In genomic region chr6:2229039-2229438, GRCh38 we compare ENCODE assay signal across 1 cellular context.
TF ChIP-seq lines count a peak whose summit lies in the region.

No MANE protein-coding gene starts in this region.

TF ChIP-seq in HepG2, 621 proteins besides CTCF, POLR2A, EP300 and RAD21 (continued from another document):
- TF ChIP-seq ARID5B (CRISPR knock-in tag; IDR thresholded peaks at IDR 0.05) (0 out of 2 replicates have a peak, but pooled peaks have one; percentile 9), SOX13 (IDR thresholded peaks at IDR 0.05) (no peak), SOX13 (CRISPR knock-in tag; conservative IDR thresholded peaks at IDR 0.05 in 1 of 2, IDR thresholded peaks at IDR 0.05 in 1 of 2) (peak in 1 of 2 experiments; percentile 24; a peak in 1 of 4 replicates), CEBPG (CRISPR knock-in tag; IDR thresholded peaks at IDR 0.05) (peak; percentile 69), ZNF703 (CRISPR knock-in tag; IDR thresholded peaks at IDR 0.05; ENCODE audit: borderline replicate concordance) (0 out of 2 replicates have a peak, but pooled peaks have one; percentile 30), KLF15 (CRISPR knock-in tag; IDR thresholded peaks at IDR 0.05; ENCODE audit: borderline replicate concordance) (no peak), ARID4A (CRISPR knock-in tag; IDR thresholded peaks at IDR 0.05; ENCODE audit: borderline replicate concordance) (peak; percentile 28; the same call in 1 of the 2 replicates), PRDM10 (CRISPR knock-in tag; IDR thresholded peaks at IDR 0.05; ENCODE audit: low read depth) (0 out of 2 replicates have a peak, but pooled peaks have one; percentile 5), YEATS2 (CRISPR knock-in tag; IDR thresholded peaks at IDR 0.05; ENCODE audit: borderline replicate concordance) (no peak), MTA3 (CRISPR knock-in tag; IDR thresholded peaks at IDR 0.05) (no peak), TCF7 (IDR thresholded peaks at IDR 0.05; ENCODE audit: low read depth) (0 out of 2 replicates have a peak, but pooled peaks have one; percentile 18), GATAD2A (CRISPR knock-in tag; IDR thresholded peaks at IDR 0.05) (peak; percentile 55), ZBTB38 (CRISPR knock-in tag; IDR thresholded peaks at IDR 0.05) (0 out of 2 replicates have a peak, but pooled peaks have one; percentile 16), ZNF839 (CRISPR knock-in tag; IDR thresholded peaks at IDR 0.05; ENCODE audit: borderline replicate concordance) (no peak), GATAD1 (CRISPR knock-in tag; IDR thresholded peaks at IDR 0.05) (0 out of 2 replicates have a peak, but pooled peaks have one; percentile 15), SOX6 (IDR thresholded peaks at IDR 0.05) (no peak), SOX6 (CRISPR knock-in tag; IDR thresholded peaks at IDR 0.05) (peak; percentile 18; the same call in 1 of the 2 replicates), CEBPB (IDR thresholded peaks at IDR 0.05; ENCODE audit: borderline replicate concordance, low read depth, low read length) (0 out of 2 replicates have a peak, but pooled peaks have one; percentile 42), ZNF614 (CRISPR knock-in tag; IDR thresholded peaks at IDR 0.05; ENCODE audit: borderline replicate concordance) (peak; percentile 56; the same call in 1 of the 2 replicates), ZNF652 (CRISPR knock-in tag; IDR thresholded peaks at IDR 0.05; ENCODE audit: borderline replicate concordance, low read depth) (no peak), ZNF629 (CRISPR knock-in tag; conservative IDR thresholded peaks at IDR 0.05) (0 out of 2 replicates have a peak, but pooled peaks have one; percentile 10), ZFP37 (CRISPR knock-in tag; IDR thresholded peaks at IDR 0.05; ENCODE audit: borderline replicate concordance) (0 out of 2 replicates have a peak, but pooled peaks have one; percentile 36), CREB1 (IDR thresholded peaks at IDR 0.05) (no peak), CREB1 (CRISPR knock-in tag; IDR thresholded peaks at IDR 0.05) (peak; percentile 29; the same call in 1 of the 2 replicates), FOSL2 (CRISPR knock-in tag; IDR thresholded peaks at IDR 0.05) (peak; percentile 67)
